Comparison of ENCODE assay signal across 8 cellular contexts in genomic region chr13:72050251-72050650, GRCh38.
"Had no signal": no experiment of that assay in that cellular context is flagged by ENCODE, and none has a peak within 500 bp of the region (broad histone marks: within the 10 kb centered on the region; RNA-seq: fewer than 3 reads in every experiment).

No MANE protein-coding gene starts in this region.

- H3K36me3 ChIP-seq: HAP-1 had no signal

- H3K4me3 Mint-ChIP-seq: HFFc6 had no signal

- H3K4me3 ChIP-seq: GM23248, HAP-1, K562 had no signal

- ATAC-seq: HCT116, K562 had no signal

- H3K9me3 ChIP-seq: HAP-1 had no signal

- H3K27ac Mint-ChIP-seq: HFFc6 had no signal

- DNase-seq: GM23248, GOT3, H7, HFFc6, IMR-90 had no signal

- H2AFZ ChIP-seq: GM23248 had no signal

- H3K9ac ChIP-seq: GM23248 had no signal

- H3K27ac ChIP-seq: GM23248 had no signal

- H3K4me1 ChIP-seq: HAP-1 had no signal
